In genomic region chr20:19691125-19691524, GRCh38 we compare ENCODE assay signal across 14 cellular contexts.
DNase-seq lines count a peak whose midpoint lies in the region; ATAC-seq lines count a peak whose summit lies in the region.
"Had no signal": no experiment of that assay in that cellular context is flagged by ENCODE, and none has a peak within 500 bp of the region (broad histone marks: within the 10 kb centered on the region; RNA-seq: fewer than 3 reads in every experiment).

No MANE protein-coding gene starts in this region.

- H3K9ac ChIP-seq in skeletal muscle tissue (ENCODE audit: low read depth in 1 of 3, low read length in 3 of 3), result peak overlapping the region in 1 of 3 donors; percentile 1
- H3K9ac ChIP-seq: BLaER1 treated with 17β-estradiol and CSF1 and Interleukin-3, amounts not matched to agents 10 nM and 100 nM had no signal

- H3K9me3 ChIP-seq in skeletal muscle tissue (ENCODE audit: control insufficient read depth in 3 of 3, low read length in 3 of 3), result no peaks in the 10 kb centered on the region

- H3K27ac ChIP-seq in skeletal muscle tissue (ENCODE audit: low read depth, low read length), result peak overlapping the region; percentile 79
- H3K27ac ChIP-seq: 22Rv1 had no signal

- intact Hi-C loops in Right ventricle myocardium superior (cut with DNase I), result loop anchor here (5.0 to 10.0 kb wide), 3 partner anchors 66 to 304 kb away; partner anchors contain the start of gene RIN2
- intact Hi-C loops in left colon (cut with DNase I, micrococcal nuclease), result loop anchor here in 1 of 2 donors (10.0 kb wide), 2 partner anchors 94 to 304 kb away; no protein-coding TSS in a partner anchor

- peaks cover 14 to 27% (median 19%) of the 10 kb centered on the region in 3 donors for H3K4me1 ChIP-seq in skeletal muscle tissue (ENCODE audit: control insufficient read depth in 3 of 3, insufficient read depth in 3 of 3, low read length in 3 of 3)

- ATAC-seq in Right ventricle myocardium superior (ENCODE audit: poor library complexity) (peak; percentile 61), left colon (peak; percentile 54), GM18498 (IDR thresholded peaks at IDR 0.05; ENCODE audit: unreplicated experiment) (no peak)
- ATAC-seq: HepG2 had no signal

- peak overlapping the region in 1 of 3 donors; percentile 15 for H3K4me3 ChIP-seq in skeletal muscle tissue (ENCODE audit: low read length in 3 of 3)
- H3K4me3 ChIP-seq: BLaER1 treated with 17β-estradiol and CSF1 and Interleukin-3, amounts not matched to agents 10 nM and 100 nM had no signal

- H3K27me3 ChIP-seq in skeletal muscle tissue (ENCODE audit: control insufficient read depth in 3 of 3, insufficient read depth in 3 of 3, low read length in 3 of 3), result no peaks in the 10 kb centered on the region
- H3K27me3 ChIP-seq: BLaER1 treated with 17β-estradiol and CSF1 and Interleukin-3, amounts not matched to agents 10 nM and 100 nM had no signal

- H3K36me3 ChIP-seq in skeletal muscle tissue (ENCODE audit: control insufficient read depth in 3 of 3, insufficient read depth in 3 of 3, low read length in 3 of 3), result no peaks in the 10 kb centered on the region
- H3K36me3 ChIP-seq: BLaER1 treated with 17β-estradiol and CSF1 and Interleukin-3, amounts not matched to agents 10 nM and 100 nM had no signal

- peak; percentile 52 for DNase-seq in DMS53 (lab: John Stamatoyannopoulos, UW)
- no peak for DNase-seq in DMS53 treated with DMSO at 0.1 percent for 48 hours (lab: John Stamatoyannopoulos, UW; ENCODE audit: unreplicated experiment)
- peak; percentile 48 for DNase-seq in Right ventricle myocardium superior
- DNase-seq in left colon, result no peak
- no peak for DNase-seq in HuH-7.5 (ENCODE audit: low spot score)
- no peak for DNase-seq in kidney glomerular epithelial cell (lab: John Stamatoyannopoulos, UW)
- DNase-seq: H7, Kasumi-1, NCI-H1930 had no signal

Comparison
In these comparisons a context has a peak if more than half of its experiments do, and no peak if none do; other contexts are left out.
1. DNase-seq: peak in DMS53 (single experiment) and Right ventricle myocardium superior (single experiment); none in DMS53 treated with DMSO at 0.1 percent for 48 hours (single experiment), left colon (0 of 2), HuH-7.5 (single experiment) and kidney glomerular epithelial cell (single experiment).